Comparison of ENCODE assay signal across 11 cellular contexts in the genomic region with DNA sequence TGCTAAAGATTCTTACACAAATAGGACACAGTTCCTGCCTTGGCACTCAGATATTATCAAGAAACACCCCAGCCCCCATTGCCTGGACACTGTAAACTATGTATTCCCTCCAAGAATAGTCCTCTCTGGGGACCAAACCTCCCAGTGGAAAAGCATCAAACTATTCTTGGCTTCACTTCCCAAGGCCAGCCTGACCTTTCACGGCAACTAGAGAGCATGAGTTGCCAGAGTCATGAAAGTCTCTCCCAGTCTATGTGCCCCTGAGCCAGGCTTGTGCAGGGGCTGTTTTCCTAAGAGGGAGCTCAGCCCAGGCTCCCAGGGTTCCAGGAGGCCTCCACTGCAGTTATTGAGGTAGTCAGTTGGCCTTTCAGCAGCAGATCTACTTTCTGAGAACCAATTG.
DNase-seq lines count a peak whose midpoint lies in the region; ATAC-seq and TF ChIP-seq lines count a peak whose summit lies in the region.
"Had no signal": no experiment of that assay in that cellular context is flagged by ENCODE, and none has a peak within 500 bp of the region (broad histone marks: within the 10 kb centered on the region; RNA-seq: fewer than 3 reads in every experiment).

No MANE protein-coding gene starts in this region.

- no peak for TF ChIP-seq CTCF in coronary artery (IDR thresholded peaks at IDR 0.05)
- no peak for TF ChIP-seq CTCF in glutamatergic neuron (IDR thresholded peaks at IDR 0.05; ENCODE audit: partially characterized antibody, unreplicated experiment)

- H3K4me3 Mint-ChIP-seq in natural killer cell treated with Interleukin-12 subunit alpha and Interleukin-12 subunit beta and Interleukin-15 and Interleukin-18, amount 100 ng/mL, for 72 hours = peak overlapping the region; percentile 72
- H3K4me3 Mint-ChIP-seq in glutamatergic neuron (ENCODE audit: unreplicated experiment) = no peak overlapping the region

- H2BK15ac ChIP-seq in mesendoderm (replicated peaks; ENCODE audit: low read depth) = no peak overlapping the region

- H2BK120ac ChIP-seq in mesendoderm (ENCODE audit: low read depth, low read length) = no peak overlapping the region

- ATAC-seq in HG02798 (IDR thresholded peaks at IDR 0.05; ENCODE audit: poor library complexity, unreplicated experiment) (peak; percentile 3), HG02571 (IDR thresholded peaks at IDR 0.05; ENCODE audit: unreplicated experiment) (no peak)
- ATAC-seq in natural killer cell treated with Interleukin-12 subunit alpha and Interleukin-12 subunit beta and Interleukin-15 and Interleukin-18, amount 100 ng/mL, for 72 hours = no peak

- DNase-seq in coronary artery (ENCODE audit: low spot score) = peak; percentile 75
- DNase-seq in natural killer cell treated with Interleukin-12 subunit alpha and Interleukin-12 subunit beta and Interleukin-15 and Interleukin-18, amount 100 ng/mL, for 72 hours (ENCODE audit: low spot score) = no peak
- DNase-seq in mesendoderm = no peak
- DNase-seq in glutamatergic neuron = no peak
- no peak for DNase-seq in middle frontal gyrus (ENCODE audit: extremely low spot score, low spot score)
- DNase-seq: NCI-H1694 treated with DMSO at 0.1 percent for 48 hours, posterior cingulate gyrus had no signal

- no peak overlapping the region for H3K4me3 ChIP-seq in ACC112 (ENCODE audit: low read depth, low read length)
- H3K4me3 ChIP-seq in coronary artery = no peak overlapping the region
- H3K4me3 ChIP-seq in mesendoderm (ENCODE audit: low read length) = no peak overlapping the region
- H3K4me3 ChIP-seq: GM12878 had no signal

- peaks cover 36 to 50% of the 10 kb centered on the region in 2 donors for H3K4me1 Mint-ChIP-seq in natural killer cell treated with Interleukin-12 subunit alpha and Interleukin-12 subunit beta and Interleukin-15 and Interleukin-18, amount 100 ng/mL, for 72 hours (ENCODE audit: low read depth in 2 of 2)
- peaks cover 6% of the 10 kb centered on the region for H3K4me1 Mint-ChIP-seq in glutamatergic neuron (ENCODE audit: low read depth, unreplicated experiment)

- H2AFZ ChIP-seq in ACC112 (ENCODE audit: low read length, unreplicated experiment) = peak overlapping the region; percentile 9

- no peak overlapping the region for H3K18ac ChIP-seq in mesendoderm (ENCODE audit: low read length)

- H3K79me1 ChIP-seq in mesendoderm (ENCODE audit: low read length) = no peaks in the 10 kb centered on the region

- no peaks in the 10 kb centered on the region for H3K9me3 Mint-ChIP-seq in natural killer cell treated with Interleukin-12 subunit alpha and Interleukin-12 subunit beta and Interleukin-15 and Interleukin-18, amount 100 ng/mL, for 72 hours
- H3K9me3 Mint-ChIP-seq in glutamatergic neuron (ENCODE audit: unreplicated experiment) = no peaks in the 10 kb centered on the region

- H3K36me3 ChIP-seq in ACC112 (ENCODE audit: insufficient read depth, low read length) = no peaks in the 10 kb centered on the region
- no peaks in the 10 kb centered on the region for H3K36me3 ChIP-seq in mesendoderm (ENCODE audit: control insufficient read depth, insufficient read depth, low read length)

- no peaks in the 10 kb centered on the region for H3K36me3 Mint-ChIP-seq in natural killer cell treated with Interleukin-12 subunit alpha and Interleukin-12 subunit beta and Interleukin-15 and Interleukin-18, amount 100 ng/mL, for 72 hours
- H3K36me3 Mint-ChIP-seq in glutamatergic neuron (ENCODE audit: unreplicated experiment) = no peaks in the 10 kb centered on the region

- no peak overlapping the region for H3K9ac ChIP-seq in mesendoderm (ENCODE audit: low read length)

- H3K4me1 ChIP-seq in ACC112 (ENCODE audit: control insufficient read depth, insufficient read depth, low read length, unreplicated experiment) = peaks cover 79% of the 10 kb centered on the region
- H3K4me1 ChIP-seq in mesendoderm (ENCODE audit: control insufficient read depth, low read depth, low read length) = no peaks in the 10 kb centered on the region

- no peaks in the 10 kb centered on the region for H3K27me3 ChIP-seq in ACC112 (ENCODE audit: insufficient read depth, low read length)
- no peaks in the 10 kb centered on the region for H3K27me3 ChIP-seq in mesendoderm (ENCODE audit: insufficient read depth, low read length, poor library complexity)

- H2AK5ac ChIP-seq in mesendoderm (ENCODE audit: low read length) = no peak overlapping the region

- H3K4ac ChIP-seq in mesendoderm (ENCODE audit: low read depth, low read length) = no peak overlapping the region

- H3K79me2 ChIP-seq in ACC112 (ENCODE audit: control insufficient read depth, insufficient read depth, low read length, unreplicated experiment) = no peaks in the 10 kb centered on the region
- H3K79me2 ChIP-seq in mesendoderm (ENCODE audit: control insufficient read depth, insufficient read depth, low read length) = no peaks in the 10 kb centered on the region

- H3K4me2 ChIP-seq in mesendoderm (ENCODE audit: low read length) = no peak overlapping the region

- H2BK5ac ChIP-seq in mesendoderm (ENCODE audit: low read length) = no peak overlapping the region

- peak overlapping the region; percentile 5; the same call in 1 of the 2 replicates for H3K27ac ChIP-seq in ACC112 (ENCODE audit: low read depth, low read length)
- peak overlapping the region; percentile 59 to 76 for H3K27ac ChIP-seq in coronary artery
- no peak overlapping the region for H3K27ac ChIP-seq in mesendoderm (ENCODE audit: low read depth, low read length)

- H3K56ac ChIP-seq in mesendoderm (ENCODE audit: low read length) = no peak overlapping the region

- H3K23ac ChIP-seq in mesendoderm (ENCODE audit: low read length) = no peak overlapping the region

- H3K27me3 Mint-ChIP-seq in natural killer cell treated with Interleukin-12 subunit alpha and Interleukin-12 subunit beta and Interleukin-15 and Interleukin-18, amount 100 ng/mL, for 72 hours = peaks cover 0 to 13% of the 10 kb centered on the region in 2 donors
- no peaks in the 10 kb centered on the region for H3K27me3 Mint-ChIP-seq in glutamatergic neuron (ENCODE audit: unreplicated experiment)

- no CpG with 5 or more reads among the region's 1 CpG for WGBS in mesendoderm (ENCODE audit: extremely low coverage, insufficient coverage, low lambda C conversion rate)

- no peak overlapping the region for H4K5ac ChIP-seq in mesendoderm (ENCODE audit: low read length)

- H3K27ac Mint-ChIP-seq in natural killer cell treated with Interleukin-12 subunit alpha and Interleukin-12 subunit beta and Interleukin-15 and Interleukin-18, amount 100 ng/mL, for 72 hours = peak overlapping the region; percentile 70 to 75
- H3K27ac Mint-ChIP-seq in glutamatergic neuron (ENCODE audit: unreplicated experiment) = no peak overlapping the region

- no peak overlapping the region for H4K8ac ChIP-seq in mesendoderm (ENCODE audit: low read depth, low read length)
